Comparison of ENCODE assay signal across 1 cellular context in the genomic region with DNA sequence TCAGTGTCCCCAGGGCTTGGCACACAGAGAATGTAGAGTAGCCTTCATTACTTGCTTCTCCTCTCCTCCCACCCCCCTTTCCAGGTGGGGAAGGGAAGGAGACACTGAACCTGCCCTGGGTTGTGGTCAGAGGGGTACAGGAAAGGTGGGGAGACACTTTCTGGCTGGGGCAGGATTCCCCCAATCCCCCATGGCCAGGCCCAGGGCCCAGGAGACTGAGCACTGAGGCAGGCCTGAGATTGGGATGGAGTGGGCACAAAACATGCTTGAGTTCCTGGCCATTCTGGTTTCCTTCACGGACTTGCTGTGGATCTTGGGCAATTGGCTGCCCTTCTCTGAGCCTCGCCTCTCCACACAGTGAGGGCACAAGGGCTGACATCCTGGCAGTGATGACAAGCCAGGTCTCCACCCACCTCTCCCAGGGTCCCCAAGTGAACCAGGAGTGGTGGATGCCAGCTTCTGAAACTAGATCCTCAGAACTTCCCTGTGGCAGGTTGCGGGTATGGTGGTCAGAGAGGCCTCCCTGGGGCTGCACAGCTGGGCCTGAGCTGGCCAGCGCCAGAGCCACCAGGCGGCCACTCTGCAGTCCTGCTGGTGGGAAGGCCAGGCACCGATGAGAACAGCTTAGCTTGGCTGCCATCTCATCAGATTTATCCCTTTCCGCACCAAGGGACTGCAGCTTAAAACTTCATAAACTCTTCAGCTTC.
TF ChIP-seq lines count a peak whose summit lies in the region.

No MANE protein-coding gene starts in this region.

TF ChIP-seq in HepG2, 621 proteins besides CTCF, POLR2A, EP300 and RAD21 (continues in another document):
- TF ChIP-seq, protein P1, sequence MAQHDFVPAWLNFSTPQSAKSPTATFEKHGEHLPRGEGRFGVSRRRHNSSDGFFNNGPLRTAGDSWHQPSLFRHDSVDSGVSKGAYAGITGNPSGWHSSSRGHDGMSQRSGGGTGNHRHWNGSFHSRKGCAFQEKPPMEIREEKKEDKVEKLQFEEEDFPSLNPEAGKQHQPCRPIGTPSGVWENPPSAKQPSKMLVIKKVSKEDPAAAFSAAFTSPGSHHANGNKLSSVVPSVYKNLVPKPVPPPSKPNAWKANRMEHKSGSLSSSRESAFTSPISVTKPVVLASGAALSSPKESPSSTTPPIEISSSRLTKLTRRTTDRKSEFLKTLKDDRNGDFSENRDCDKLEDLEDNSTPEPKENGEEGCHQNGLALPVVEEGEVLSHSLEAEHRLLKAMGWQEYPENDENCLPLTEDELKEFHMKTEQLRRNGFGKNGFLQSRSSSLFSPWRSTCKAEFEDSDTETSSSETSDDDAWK (CRISPR knock-in tag; IDR thresholded peaks at IDR 0.05), result no peak
- TF ChIP-seq POLR2AphosphoS5 (IDR thresholded peaks at IDR 0.05; ENCODE audit: low read depth, low read length) (peak; percentile 46), MEIS1 (CRISPR knock-in tag; IDR thresholded peaks at IDR 0.05; ENCODE audit: borderline replicate concordance) (0 out of 2 replicates have a peak, but pooled peaks have one; percentile 6), HNF4A (CRISPR knock-in tag; IDR thresholded peaks at IDR 0.05) (peak; percentile 20; the same call in 1 of the 2 replicates), ZNF143 (CRISPR knock-in tag; IDR thresholded peaks at IDR 0.05) (0 out of 2 replicates have a peak, but pooled peaks have one; percentile 43), MED1 (CRISPR knock-in tag; IDR thresholded peaks at IDR 0.05) (0 out of 2 replicates have a peak, but pooled peaks have one; percentile 38), XBP1 (CRISPR knock-in tag; IDR thresholded peaks at IDR 0.05) (peak; percentile 75; the same call in 1 of the 2 replicates), HDAC1 (CRISPR knock-in tag; IDR thresholded peaks at IDR 0.05) (no peak), ZNF343 (CRISPR knock-in tag; IDR thresholded peaks at IDR 0.05) (peak; percentile 72), RBFOX2 (IDR thresholded peaks at IDR 0.05; ENCODE audit: low read depth, low read length) (peak; percentile 64), KDM2A (CRISPR knock-in tag; IDR thresholded peaks at IDR 0.05; ENCODE audit: borderline replicate concordance, low read depth) (peak; percentile 34; the same call in 1 of the 2 replicates), MTA1 (CRISPR knock-in tag; IDR thresholded peaks at IDR 0.05; ENCODE audit: borderline replicate concordance) (peak; percentile 59; the same call in 1 of the 2 replicates), ZNF263 (CRISPR knock-in tag; IDR thresholded peaks at IDR 0.05) (peak; percentile 35; the same call in 1 of the 2 replicates), ZNF570 (CRISPR knock-in tag; IDR thresholded peaks at IDR 0.05; ENCODE audit: borderline replicate concordance) (no peak), ZNF274 (CRISPR knock-in tag; IDR thresholded peaks at IDR 0.05) (0 out of 2 replicates have a peak, but pooled peaks have one; percentile 24), STAG1 (CRISPR knock-in tag; IDR thresholded peaks at IDR 0.05) (peak; percentile 5; the same call in 1 of the 2 replicates), ZNF253 (CRISPR knock-in tag; IDR thresholded peaks at IDR 0.05; ENCODE audit: borderline replicate concordance) (peak; percentile 55; the same call in 1 of the 2 replicates), SMAD1 (CRISPR knock-in tag; IDR thresholded peaks at IDR 0.05; ENCODE audit: borderline replicate concordance, low read depth) (no peak), ZNF232 (CRISPR knock-in tag; IDR thresholded peaks at IDR 0.05; ENCODE audit: borderline replicate concordance) (peak; percentile 44; the same call in 1 of the 2 replicates), ZSCAN21 (CRISPR knock-in tag; IDR thresholded peaks at IDR 0.05; ENCODE audit: borderline replicate concordance) (0 out of 2 replicates have a peak, but pooled peaks have one; percentile 32), ZNF556 (CRISPR knock-in tag; IDR thresholded peaks at IDR 0.05; ENCODE audit: borderline replicate concordance) (no peak), ZFP62 (CRISPR knock-in tag; IDR thresholded peaks at IDR 0.05) (0 out of 2 replicates have a peak, but pooled peaks have one; percentile 32), ZNF883 (CRISPR knock-in tag; IDR thresholded peaks at IDR 0.05; ENCODE audit: not compliant biosample characterization) (peak; percentile 24), PAF1 (CRISPR knock-in tag; IDR thresholded peaks at IDR 0.05) (peak; percentile 91; the same call in 1 of the 2 replicates), PAX8 (CRISPR knock-in tag; IDR thresholded peaks at IDR 0.05; ENCODE audit: borderline replicate concordance) (no peak), CENPT (CRISPR knock-in tag; IDR thresholded peaks at IDR 0.05; ENCODE audit: low read depth) (peak; percentile 44; the same call in 1 of the 2 replicates), TARDBP (CRISPR knock-in tag; IDR thresholded peaks at IDR 0.05) (no peak), ARHGAP35 (CRISPR knock-in tag; IDR thresholded peaks at IDR 0.05; ENCODE audit: borderline replicate concordance) (0 out of 2 replicates have a peak, but pooled peaks have one; percentile 11), RBM22 (optimal IDR thresholded peaks at IDR 0.05; ENCODE audit: low read length) (peak; percentile 66), SRSF1 (optimal IDR thresholded peaks at IDR 0.05; ENCODE audit: low read depth, low read length) (no peak), GABPB1 (CRISPR knock-in tag; IDR thresholded peaks at IDR 0.05) (peak; percentile 37; the same call in 1 of the 2 replicates), NONO (IDR thresholded peaks at IDR 0.05) (no peak), NONO (CRISPR knock-in tag; conservative IDR thresholded peaks at IDR 0.05) (peak; percentile 36; the same call in 1 of the 2 replicates), ZNF781 (CRISPR knock-in tag; IDR thresholded peaks at IDR 0.05; ENCODE audit: borderline replicate concordance, not compliant biosample characterization) (no peak), RFX3 (CRISPR knock-in tag; IDR thresholded peaks at IDR 0.05) (no peak), CCDC6 (CRISPR knock-in tag; IDR thresholded peaks at IDR 0.05) (peak; percentile 52; the same call in 1 of the 2 replicates)
- TF ChIP-seq, protein P2, sequence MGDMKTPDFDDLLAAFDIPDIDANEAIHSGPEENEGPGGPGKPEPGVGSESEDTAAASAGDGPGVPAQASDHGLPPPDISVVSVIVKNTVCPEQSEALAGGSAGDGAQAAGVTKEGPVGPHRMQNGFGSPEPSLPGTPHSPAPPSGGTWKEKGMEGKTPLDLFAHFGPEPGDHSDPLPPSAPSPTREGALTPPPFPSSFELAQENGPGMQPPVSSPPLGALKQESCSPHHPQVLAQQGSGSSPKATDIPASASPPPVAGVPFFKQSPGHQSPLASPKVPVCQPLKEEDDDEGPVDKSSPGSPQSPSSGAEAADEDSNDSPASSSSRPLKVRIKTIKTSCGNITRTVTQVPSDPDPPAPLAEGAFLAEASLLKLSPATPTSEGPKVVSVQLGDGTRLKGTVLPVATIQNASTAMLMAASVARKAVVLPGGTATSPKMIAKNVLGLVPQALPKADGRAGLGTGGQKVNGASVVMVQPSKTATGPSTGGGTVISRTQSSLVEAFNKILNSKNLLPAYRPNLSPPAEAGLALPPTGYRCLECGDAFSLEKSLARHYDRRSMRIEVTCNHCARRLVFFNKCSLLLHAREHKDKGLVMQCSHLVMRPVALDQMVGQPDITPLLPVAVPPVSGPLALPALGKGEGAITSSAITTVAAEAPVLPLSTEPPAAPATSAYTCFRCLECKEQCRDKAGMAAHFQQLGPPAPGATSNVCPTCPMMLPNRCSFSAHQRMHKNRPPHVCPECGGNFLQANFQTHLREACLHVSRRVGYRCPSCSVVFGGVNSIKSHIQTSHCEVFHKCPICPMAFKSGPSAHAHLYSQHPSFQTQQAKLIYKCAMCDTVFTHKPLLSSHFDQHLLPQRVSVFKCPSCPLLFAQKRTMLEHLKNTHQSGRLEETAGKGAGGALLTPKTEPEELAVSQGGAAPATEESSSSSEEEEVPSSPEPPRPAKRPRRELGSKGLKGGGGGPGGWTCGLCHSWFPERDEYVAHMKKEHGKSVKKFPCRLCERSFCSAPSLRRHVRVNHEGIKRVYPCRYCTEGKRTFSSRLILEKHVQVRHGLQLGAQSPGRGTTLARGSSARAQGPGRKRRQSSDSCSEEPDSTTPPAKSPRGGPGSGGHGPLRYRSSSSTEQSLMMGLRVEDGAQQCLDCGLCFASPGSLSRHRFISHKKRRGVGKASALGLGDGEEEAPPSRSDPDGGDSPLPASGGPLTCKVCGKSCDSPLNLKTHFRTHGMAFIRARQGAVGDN (CRISPR knock-in tag; IDR thresholded peaks at IDR 0.05), result peak; percentile 43; the same call in 1 of the 2 replicates
- TF ChIP-seq, protein P3, sequence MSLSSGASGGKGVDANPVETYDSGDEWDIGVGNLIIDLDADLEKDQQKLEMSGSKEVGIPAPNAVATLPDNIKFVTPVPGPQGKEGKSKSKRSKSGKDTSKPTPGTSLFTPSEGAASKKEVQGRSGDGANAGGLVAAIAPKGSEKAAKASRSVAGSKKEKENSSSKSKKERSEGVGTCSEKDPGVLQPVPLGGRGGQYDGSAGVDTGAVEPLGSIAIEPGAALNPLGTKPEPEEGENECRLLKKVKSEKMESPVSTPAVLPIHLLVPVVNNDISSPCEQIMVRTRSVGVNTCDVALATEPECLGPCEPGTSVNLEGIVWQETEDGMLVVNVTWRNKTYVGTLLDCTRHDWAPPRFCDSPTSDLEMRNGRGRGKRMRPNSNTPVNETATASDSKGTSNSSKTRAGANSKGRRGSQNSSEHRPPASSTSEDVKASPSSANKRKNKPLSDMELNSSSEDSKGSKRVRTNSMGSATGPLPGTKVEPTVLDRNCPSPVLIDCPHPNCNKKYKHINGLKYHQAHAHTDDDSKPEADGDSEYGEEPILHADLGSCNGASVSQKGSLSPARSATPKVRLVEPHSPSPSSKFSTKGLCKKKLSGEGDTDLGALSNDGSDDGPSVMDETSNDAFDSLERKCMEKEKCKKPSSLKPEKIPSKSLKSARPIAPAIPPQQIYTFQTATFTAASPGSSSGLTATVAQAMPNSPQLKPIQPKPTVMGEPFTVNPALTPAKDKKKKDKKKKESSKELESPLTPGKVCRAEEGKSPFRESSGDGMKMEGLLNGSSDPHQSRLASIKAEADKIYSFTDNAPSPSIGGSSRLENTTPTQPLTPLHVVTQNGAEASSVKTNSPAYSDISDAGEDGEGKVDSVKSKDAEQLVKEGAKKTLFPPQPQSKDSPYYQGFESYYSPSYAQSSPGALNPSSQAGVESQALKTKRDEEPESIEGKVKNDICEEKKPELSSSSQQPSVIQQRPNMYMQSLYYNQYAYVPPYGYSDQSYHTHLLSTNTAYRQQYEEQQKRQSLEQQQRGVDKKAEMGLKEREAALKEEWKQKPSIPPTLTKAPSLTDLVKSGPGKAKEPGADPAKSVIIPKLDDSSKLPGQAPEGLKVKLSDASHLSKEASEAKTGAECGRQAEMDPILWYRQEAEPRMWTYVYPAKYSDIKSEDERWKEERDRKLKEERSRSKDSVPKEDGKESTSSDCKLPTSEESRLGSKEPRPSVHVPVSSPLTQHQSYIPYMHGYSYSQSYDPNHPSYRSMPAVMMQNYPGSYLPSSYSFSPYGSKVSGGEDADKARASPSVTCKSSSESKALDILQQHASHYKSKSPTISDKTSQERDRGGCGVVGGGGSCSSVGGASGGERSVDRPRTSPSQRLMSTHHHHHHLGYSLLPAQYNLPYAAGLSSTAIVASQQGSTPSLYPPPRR (CRISPR knock-in tag; IDR thresholded peaks at IDR 0.05; ENCODE audit: borderline replicate concordance), result 0 out of 2 replicates have a peak, but pooled peaks have one; percentile 45
- TF ChIP-seq, protein P4, sequence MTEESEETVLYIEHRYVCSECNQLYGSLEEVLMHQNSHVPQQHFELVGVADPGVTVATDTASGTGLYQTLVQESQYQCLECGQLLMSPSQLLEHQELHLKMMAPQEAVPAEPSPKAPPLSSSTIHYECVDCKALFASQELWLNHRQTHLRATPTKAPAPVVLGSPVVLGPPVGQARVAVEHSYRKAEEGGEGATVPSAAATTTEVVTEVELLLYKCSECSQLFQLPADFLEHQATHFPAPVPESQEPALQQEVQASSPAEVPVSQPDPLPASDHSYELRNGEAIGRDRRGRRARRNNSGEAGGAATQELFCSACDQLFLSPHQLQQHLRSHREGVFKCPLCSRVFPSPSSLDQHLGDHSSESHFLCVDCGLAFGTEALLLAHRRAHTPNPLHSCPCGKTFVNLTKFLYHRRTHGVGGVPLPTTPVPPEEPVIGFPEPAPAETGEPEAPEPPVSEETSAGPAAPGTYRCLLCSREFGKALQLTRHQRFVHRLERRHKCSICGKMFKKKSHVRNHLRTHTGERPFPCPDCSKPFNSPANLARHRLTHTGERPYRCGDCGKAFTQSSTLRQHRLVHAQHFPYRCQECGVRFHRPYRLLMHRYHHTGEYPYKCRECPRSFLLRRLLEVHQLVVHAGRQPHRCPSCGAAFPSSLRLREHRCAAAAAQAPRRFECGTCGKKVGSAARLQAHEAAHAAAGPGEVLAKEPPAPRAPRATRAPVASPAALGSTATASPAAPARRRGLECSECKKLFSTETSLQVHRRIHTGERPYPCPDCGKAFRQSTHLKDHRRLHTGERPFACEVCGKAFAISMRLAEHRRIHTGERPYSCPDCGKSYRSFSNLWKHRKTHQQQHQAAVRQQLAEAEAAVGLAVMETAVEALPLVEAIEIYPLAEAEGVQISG (CRISPR knock-in tag; IDR thresholded peaks at IDR 0.05), result peak; percentile 41; the same call in 1 of the 2 replicates
- TF ChIP-seq, protein P5, sequence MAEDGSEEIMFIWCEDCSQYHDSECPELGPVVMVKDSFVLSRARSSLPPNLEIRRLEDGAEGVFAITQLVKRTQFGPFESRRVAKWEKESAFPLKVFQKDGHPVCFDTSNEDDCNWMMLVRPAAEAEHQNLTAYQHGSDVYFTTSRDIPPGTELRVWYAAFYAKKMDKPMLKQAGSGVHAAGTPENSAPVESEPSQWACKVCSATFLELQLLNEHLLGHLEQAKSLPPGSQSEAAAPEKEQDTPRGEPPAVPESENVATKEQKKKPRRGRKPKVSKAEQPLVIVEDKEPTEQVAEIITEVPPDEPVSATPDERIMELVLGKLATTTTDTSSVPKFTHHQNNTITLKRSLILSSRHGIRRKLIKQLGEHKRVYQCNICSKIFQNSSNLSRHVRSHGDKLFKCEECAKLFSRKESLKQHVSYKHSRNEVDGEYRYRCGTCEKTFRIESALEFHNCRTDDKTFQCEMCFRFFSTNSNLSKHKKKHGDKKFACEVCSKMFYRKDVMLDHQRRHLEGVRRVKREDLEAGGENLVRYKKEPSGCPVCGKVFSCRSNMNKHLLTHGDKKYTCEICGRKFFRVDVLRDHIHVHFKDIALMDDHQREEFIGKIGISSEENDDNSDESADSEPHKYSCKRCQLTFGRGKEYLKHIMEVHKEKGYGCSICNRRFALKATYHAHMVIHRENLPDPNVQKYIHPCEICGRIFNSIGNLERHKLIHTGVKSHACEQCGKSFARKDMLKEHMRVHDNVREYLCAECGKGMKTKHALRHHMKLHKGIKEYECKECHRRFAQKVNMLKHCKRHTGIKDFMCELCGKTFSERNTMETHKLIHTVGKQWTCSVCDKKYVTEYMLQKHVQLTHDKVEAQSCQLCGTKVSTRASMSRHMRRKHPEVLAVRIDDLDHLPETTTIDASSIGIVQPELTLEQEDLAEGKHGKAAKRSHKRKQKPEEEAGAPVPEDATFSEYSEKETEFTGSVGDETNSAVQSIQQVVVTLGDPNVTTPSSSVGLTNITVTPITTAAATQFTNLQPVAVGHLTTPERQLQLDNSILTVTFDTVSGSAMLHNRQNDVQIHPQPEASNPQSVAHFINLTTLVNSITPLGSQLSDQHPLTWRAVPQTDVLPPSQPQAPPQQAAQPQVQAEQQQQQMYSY (CRISPR knock-in tag; IDR thresholded peaks at IDR 0.05), result peak; percentile 33; the same call in 1 of the 2 replicates
- TF ChIP-seq, protein P6, sequence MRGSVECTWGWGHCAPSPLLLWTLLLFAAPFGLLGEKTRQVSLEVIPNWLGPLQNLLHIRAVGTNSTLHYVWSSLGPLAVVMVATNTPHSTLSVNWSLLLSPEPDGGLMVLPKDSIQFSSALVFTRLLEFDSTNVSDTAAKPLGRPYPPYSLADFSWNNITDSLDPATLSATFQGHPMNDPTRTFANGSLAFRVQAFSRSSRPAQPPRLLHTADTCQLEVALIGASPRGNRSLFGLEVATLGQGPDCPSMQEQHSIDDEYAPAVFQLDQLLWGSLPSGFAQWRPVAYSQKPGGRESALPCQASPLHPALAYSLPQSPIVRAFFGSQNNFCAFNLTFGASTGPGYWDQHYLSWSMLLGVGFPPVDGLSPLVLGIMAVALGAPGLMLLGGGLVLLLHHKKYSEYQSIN (CRISPR knock-in tag; IDR thresholded peaks at IDR 0.05; ENCODE audit: borderline replicate concordance), result no peak
